8 cellular contexts compared by ENCODE assay signal in genomic region chr14:75293920-75294648, GRCh38. TPM values are rescaled to one million over a fixed set of nuclear protein-coding genes. Genes with fewer than 3 reads are reported as not detected.
DNase-seq lines count a peak whose midpoint lies in the region; ATAC-seq and TF ChIP-seq lines count a peak whose summit lies in the region.

No MANE protein-coding gene starts in this region.

- H3K9me3 ChIP-seq in SK-N-MC (ENCODE audit: low read depth, low read length): no peaks in the 10 kb centered on the region
- no peaks in the 10 kb centered on the region for H3K9me3 ChIP-seq in suprapubic skin

- DNase-seq in GM04504 (ENCODE audit: low read depth): peak; percentile 97
- peak; percentile 69 for DNase-seq in NCI-H1048 (lab: John Stamatoyannopoulos, UW)
- no peak for DNase-seq in SK-N-MC (ENCODE audit: low read depth, low spot score)
- peak; percentile 93 for DNase-seq in activated naive CD4-positive, alpha-beta T cell treated with anti-CD3 and anti-CD28 coated beads, Interleukin-2, amount 50 U/mL, for 16 hours
- DNase-seq in germinal center (ENCODE audit: low spot score): peak; percentile 99
- peak; percentile 93 for DNase-seq in occipital lobe (lab: John Stamatoyannopoulos, UW)
- peak; percentile 98 for DNase-seq in suprapubic skin (ENCODE audit: low spot score in 2 of 2)

- H3K4me1 ChIP-seq in suprapubic skin: peaks cover 48% of the 10 kb centered on the region

- peak overlapping the region; percentile 78 for H3K9ac ChIP-seq in SK-N-MC (ENCODE audit: insufficient read length)

- H3K36me3 ChIP-seq in SK-N-MC (ENCODE audit: insufficient read depth, low read length) (no peaks in the 10 kb centered on the region), suprapubic skin (no peaks in the 10 kb centered on the region)

- peak; percentile 54 for TF ChIP-seq EP300 in suprapubic skin (IDR thresholded peaks at IDR 0.05)

- TF ChIP-seq CTCF in suprapubic skin (IDR thresholded peaks at IDR 0.05): no peak

- WGBS in suprapubic skin: under 1% methylated on average over 38 of the region's 59 CpGs

- H3K4me3 ChIP-seq in SK-N-MC: peak overlapping the region; percentile 92
- peak overlapping the region; percentile 62 for H3K4me3 ChIP-seq in suprapubic skin

- peak overlapping the region; percentile 97 for H3K27ac ChIP-seq in SK-N-MC
- H3K27ac ChIP-seq in suprapubic skin: peak overlapping the region; percentile 97

- TF ChIP-seq POLR2A in suprapubic skin (IDR thresholded peaks at IDR 0.05): peak in 1 of 2 donors; percentile 54

- peak; percentile 98 for ATAC-seq in HG02610 (IDR thresholded peaks at IDR 0.05; ENCODE audit: unreplicated experiment)

- H3K27me3 ChIP-seq in suprapubic skin: no peaks in the 10 kb centered on the region

RNA-seq across cellular contexts. Expression of gene FOS, which starts 15.5 kb away (rescaled TPM):
- total RNA-seq in occipital lobe: 51.2 TPM
- total RNA-seq in suprapubic skin: 1,000 to 10,000 TPM; 2,120 to 3,987 (median 3,212) TPM

Comparison
In these comparisons a context has a peak if more than half of its experiments do, and no peak if none do; other contexts are left out.
1. RNA of gene FOS, which starts 15.5 kb away (total RNA-seq): 2,120 to 3,987 TPM in suprapubic skin; 51.2 TPM in occipital lobe (single experiment); every median in the first group is over 10 times any median in the second.